In genomic region chr3:69738291-69738690, GRCh38 we compare ENCODE assay signal across 8 cellular contexts. TPM values are rescaled to one million over a fixed set of nuclear protein-coding genes. Genes with fewer than 3 reads are reported as not detected.
DNase-seq lines count a peak whose midpoint lies in the region; ATAC-seq and TF ChIP-seq lines count a peak whose summit lies in the region.

No MANE protein-coding gene starts in this region.

- H3K4me3 ChIP-seq in ACC112 (ENCODE audit: low read depth, low read length) (peak overlapping the region; percentile 79), choroid plexus epithelial cell (ENCODE audit: low read depth, low read length) (peak overlapping the region; percentile 66), mucosa of rectum (ENCODE audit: low read length in 2 of 2) (peak overlapping the region; percentile 78 to 84)

- no peak overlapping the region for H3K9ac ChIP-seq in mucosa of rectum (ENCODE audit: low read depth in 1 of 2, low read length in 2 of 2)

- H3K4me1 ChIP-seq in ACC112 (ENCODE audit: control insufficient read depth, insufficient read depth, low read length, unreplicated experiment): peaks cover 12% of the 10 kb centered on the region
- peaks cover 2 to 4% of the 10 kb centered on the region in 2 donors for H3K4me1 ChIP-seq in mucosa of rectum (ENCODE audit: control insufficient read depth in 2 of 2, insufficient read depth in 2 of 2, low read length in 2 of 2)

- peak; percentile 11 for TF ChIP-seq CTCF in choroid plexus epithelial cell (conservative IDR thresholded peaks at IDR 0.05; ENCODE audit: low read depth, low read length)

- H2AFZ ChIP-seq in ACC112 (ENCODE audit: low read length, unreplicated experiment): peak overlapping the region; percentile 90

- DNase-seq in LHCN-M2 (ENCODE audit: low read depth) (peak; percentile 45), choroid plexus epithelial cell (ENCODE audit: low read depth) (peak; percentile 52), SKM-1 (lab: John Stamatoyannopoulos, UW; ENCODE audit: unreplicated experiment) (no peak), left colon (no peak)

- H3K36me3 ChIP-seq in ACC112 (ENCODE audit: insufficient read depth, low read length) (no peaks in the 10 kb centered on the region), mucosa of rectum (ENCODE audit: control insufficient read depth in 2 of 2, insufficient read depth in 2 of 2, low read length in 2 of 2) (no peaks in the 10 kb centered on the region)

- no peaks in the 10 kb centered on the region for H3K79me2 ChIP-seq in ACC112 (ENCODE audit: control insufficient read depth, insufficient read depth, low read length, unreplicated experiment)

- peaks cover 18% of the 10 kb centered on the region; the same call in 1 of the 2 replicates for H3K27me3 ChIP-seq in ACC112 (ENCODE audit: insufficient read depth, low read length)
- peaks cover 0 to 2% of the 10 kb centered on the region in 2 donors for H3K27me3 ChIP-seq in mucosa of rectum (ENCODE audit: control insufficient read depth in 2 of 2, insufficient read depth in 2 of 2, low read length in 2 of 2)

- intact Hi-C loops in left colon (cut with DNase I, micrococcal nuclease): no loop called here

- H3K9me3 ChIP-seq in mucosa of rectum (ENCODE audit: control insufficient read depth in 2 of 2, low read length in 2 of 2): no peaks in the 10 kb centered on the region

- no peak for ATAC-seq in left colon
- ATAC-seq in HG02798 (IDR thresholded peaks at IDR 0.05; ENCODE audit: poor library complexity, unreplicated experiment): no peak
- no peak for ATAC-seq in HG02610 (IDR thresholded peaks at IDR 0.05; ENCODE audit: unreplicated experiment)

- H3K27ac ChIP-seq in ACC112 (ENCODE audit: low read depth, low read length): no peak overlapping the region
- peak overlapping the region; percentile 19 to 25 for H3K27ac ChIP-seq in mucosa of rectum (ENCODE audit: low read depth in 2 of 2, low read length in 2 of 2)

RNA-seq across cellular contexts. Expression of gene MITF, which starts 1.0 kb away (rescaled TPM):
- total RNA-seq in LHCN-M2 (2014; rRNA removed) (5.4 and 7.1 TPM in 2 replicates), left colon (1 to 10 TPM; 3.6 to 9.3 TPM)
- 2.7 TPM for polyA plus RNA-seq in LHCN-M2 (2012)

Comparison
In these comparisons a context has a peak if more than half of its experiments do, and no peak if none do; other contexts are left out.
1. DNase-seq: peak in LHCN-M2 (single experiment) and choroid plexus epithelial cell (single experiment); none in SKM-1 (single experiment) and left colon (0 of 2).
2. Peak in every context shown above with its lines, with median percentiles within 50 percentile points of each other: H3K4me3 ChIP-seq.